ENCODE assay signal across 1 cellular context in the genomic region with DNA sequence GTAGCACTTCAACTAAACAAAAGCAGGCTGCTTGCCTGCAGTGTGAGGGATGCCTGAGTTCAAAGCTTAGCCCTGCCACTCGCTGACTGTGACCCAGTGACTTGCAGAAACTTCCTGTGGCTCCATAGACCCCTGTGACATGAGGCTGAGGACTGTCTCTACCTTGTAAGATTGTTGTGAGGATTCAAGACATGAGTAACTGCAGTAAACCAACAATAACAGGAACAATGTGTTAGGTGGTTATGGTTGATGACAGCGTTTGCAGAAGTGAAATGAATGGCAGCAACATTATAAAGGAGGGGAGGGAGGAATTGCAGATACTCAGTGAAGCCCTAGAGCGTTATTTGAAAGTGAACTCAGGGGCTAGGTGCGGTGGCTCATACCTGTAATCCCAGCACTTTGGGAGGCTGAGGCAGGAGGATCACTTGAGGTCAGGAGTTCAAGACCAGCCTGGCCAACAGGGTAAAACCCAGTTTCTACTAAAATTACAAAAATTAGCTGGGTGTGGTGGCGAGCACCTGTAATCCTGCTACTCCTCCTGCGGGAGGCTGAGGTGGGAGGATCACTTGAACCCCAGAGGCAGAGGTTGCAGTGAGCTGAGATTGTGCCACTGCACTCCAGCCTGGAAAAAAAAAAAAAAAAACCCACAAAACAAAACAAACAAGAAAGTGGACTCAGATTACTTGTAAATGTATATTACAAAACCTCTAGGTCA.
A peak's percentile ranks its signal among the peaks of the same experiment; 100 is the strongest.
TF ChIP-seq lines count a peak whose summit lies in the region.

No MANE protein-coding gene starts in this region.

TF ChIP-seq in GM12878, 131 proteins besides CTCF, POLR2A, EP300 and RAD21 (continued from another document):
- TF ChIP-seq BCL3 (IDR thresholded peaks at IDR 0.05; ENCODE audit: borderline replicate concordance, insufficient read depth, low read depth, low read length, poor library complexity, severe bottlenecking) (no peak), MAX (IDR thresholded peaks at IDR 0.05; ENCODE audit: low read depth, low read length) (no peak), HDAC2 (IDR thresholded peaks at IDR 0.05) (no peak), SMAD1 (IDR thresholded peaks at IDR 0.05; ENCODE audit: low read depth, partially characterized antibody) (no peak), PAX5 (IDR thresholded peaks at IDR 0.05; ENCODE audit: borderline replicate concordance, low read depth, low read length) (0 out of 2 replicates have a peak, but pooled peaks have one; percentile 55), MEF2B (IDR thresholded peaks at IDR 0.05; ENCODE audit: partially characterized antibody, poor library complexity, severe bottlenecking) (no peak), SMAD5 (IDR thresholded peaks at IDR 0.05; ENCODE audit: low read depth) (no peak), CBFB (IDR thresholded peaks at IDR 0.05; ENCODE audit: low read depth) (no peak), FOXM1 (IDR thresholded peaks at IDR 0.05; ENCODE audit: low read depth, low read length) (no peak), EED (IDR thresholded peaks at IDR 0.05; ENCODE audit: low read depth) (no peak), SIN3A (IDR thresholded peaks at IDR 0.05; ENCODE audit: low read depth, low read length) (no peak), IRF4 (IDR thresholded peaks at IDR 0.05; ENCODE audit: low read depth, low read length) (no peak), ATF2 (IDR thresholded peaks at IDR 0.05; ENCODE audit: low read length) (0 out of 2 replicates have a peak, but pooled peaks have one; percentile 18), ZNF24 (IDR thresholded peaks at IDR 0.05) (no peak), SUPT20H (IDR thresholded peaks at IDR 0.05; ENCODE audit: borderline replicate concordance, control insufficient read depth, low read depth, low read length) (no peak), TAF1 (IDR thresholded peaks at IDR 0.05; ENCODE audit: borderline replicate concordance, low read depth, low read length) (no peak), TCF7 (IDR thresholded peaks at IDR 0.05; ENCODE audit: borderline replicate concordance) (no peak), SREBF2 (IDR thresholded peaks at IDR 0.05; ENCODE audit: low read length) (no peak), KDM1A (IDR thresholded peaks at IDR 0.05; ENCODE audit: borderline replicate concordance) (no peak), RB1 (IDR thresholded peaks at IDR 0.05; ENCODE audit: borderline replicate concordance) (no peak), WRNIP1 (IDR thresholded peaks at IDR 0.05; ENCODE audit: borderline replicate concordance, low read depth, low read length) (no peak), POU2F2 (IDR thresholded peaks at IDR 0.05; ENCODE audit: borderline replicate concordance, low read depth, low read length) (no peak)
- TF ChIP-seq, protein P1, sequence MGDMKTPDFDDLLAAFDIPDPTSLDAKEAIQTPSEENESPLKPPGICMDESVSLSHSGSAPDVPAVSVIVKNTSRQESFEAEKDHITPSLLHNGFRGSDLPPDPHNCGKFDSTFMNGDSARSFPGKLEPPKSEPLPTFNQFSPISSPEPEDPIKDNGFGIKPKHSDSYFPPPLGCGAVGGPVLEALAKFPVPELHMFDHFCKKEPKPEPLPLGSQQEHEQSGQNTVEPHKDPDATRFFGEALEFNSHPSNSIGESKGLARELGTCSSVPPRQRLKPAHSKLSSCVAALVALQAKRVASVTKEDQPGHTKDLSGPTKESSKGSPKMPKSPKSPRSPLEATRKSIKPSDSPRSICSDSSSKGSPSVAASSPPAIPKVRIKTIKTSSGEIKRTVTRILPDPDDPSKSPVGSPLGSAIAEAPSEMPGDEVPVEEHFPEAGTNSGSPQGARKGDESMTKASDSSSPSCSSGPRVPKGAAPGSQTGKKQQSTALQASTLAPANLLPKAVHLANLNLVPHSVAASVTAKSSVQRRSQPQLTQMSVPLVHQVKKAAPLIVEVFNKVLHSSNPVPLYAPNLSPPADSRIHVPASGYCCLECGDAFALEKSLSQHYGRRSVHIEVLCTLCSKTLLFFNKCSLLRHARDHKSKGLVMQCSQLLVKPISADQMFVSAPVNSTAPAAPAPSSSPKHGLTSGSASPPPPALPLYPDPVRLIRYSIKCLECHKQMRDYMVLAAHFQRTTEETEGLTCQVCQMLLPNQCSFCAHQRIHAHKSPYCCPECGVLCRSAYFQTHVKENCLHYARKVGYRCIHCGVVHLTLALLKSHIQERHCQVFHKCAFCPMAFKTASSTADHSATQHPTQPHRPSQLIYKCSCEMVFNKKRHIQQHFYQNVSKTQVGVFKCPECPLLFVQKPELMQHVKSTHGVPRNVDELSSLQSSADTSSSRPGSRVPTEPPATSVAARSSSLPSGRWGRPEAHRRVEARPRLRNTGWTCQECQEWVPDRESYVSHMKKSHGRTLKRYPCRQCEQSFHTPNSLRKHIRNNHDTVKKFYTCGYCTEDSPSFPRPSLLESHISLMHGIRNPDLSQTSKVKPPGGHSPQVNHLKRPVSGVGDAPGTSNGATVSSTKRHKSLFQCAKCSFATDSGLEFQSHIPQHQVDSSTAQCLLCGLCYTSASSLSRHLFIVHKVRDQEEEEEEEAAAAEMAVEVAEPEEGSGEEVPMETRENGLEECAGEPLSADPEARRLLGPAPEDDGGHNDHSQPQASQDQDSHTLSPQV (IDR thresholded peaks at IDR 0.05) = no peak
